1 cellular context compared by ENCODE assay signal in the genomic region with DNA sequence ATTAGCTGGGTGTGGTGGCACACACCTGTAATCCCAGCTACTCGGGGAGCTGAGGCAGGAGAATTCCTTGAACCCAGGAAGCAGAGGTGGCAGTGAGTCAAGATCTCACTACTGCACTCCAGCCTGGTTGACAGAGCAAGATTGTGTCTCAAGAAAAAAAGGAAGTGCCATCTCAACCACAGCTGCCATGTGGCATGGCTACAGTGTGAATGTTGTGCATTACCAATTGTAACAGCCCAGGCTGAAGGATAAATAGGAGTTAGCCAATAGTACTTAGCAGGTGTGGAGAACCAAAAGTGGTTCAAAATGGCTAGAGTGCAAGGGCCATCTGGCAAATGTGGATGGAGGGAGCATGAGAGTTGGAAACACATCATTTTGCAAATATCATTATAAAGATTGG.
TF ChIP-seq lines count a peak whose summit lies in the region.

No MANE protein-coding gene starts in this region.

TF ChIP-seq in GM12878, 131 proteins besides CTCF, POLR2A, EP300 and RAD21:
- TF ChIP-seq, protein P1, sequence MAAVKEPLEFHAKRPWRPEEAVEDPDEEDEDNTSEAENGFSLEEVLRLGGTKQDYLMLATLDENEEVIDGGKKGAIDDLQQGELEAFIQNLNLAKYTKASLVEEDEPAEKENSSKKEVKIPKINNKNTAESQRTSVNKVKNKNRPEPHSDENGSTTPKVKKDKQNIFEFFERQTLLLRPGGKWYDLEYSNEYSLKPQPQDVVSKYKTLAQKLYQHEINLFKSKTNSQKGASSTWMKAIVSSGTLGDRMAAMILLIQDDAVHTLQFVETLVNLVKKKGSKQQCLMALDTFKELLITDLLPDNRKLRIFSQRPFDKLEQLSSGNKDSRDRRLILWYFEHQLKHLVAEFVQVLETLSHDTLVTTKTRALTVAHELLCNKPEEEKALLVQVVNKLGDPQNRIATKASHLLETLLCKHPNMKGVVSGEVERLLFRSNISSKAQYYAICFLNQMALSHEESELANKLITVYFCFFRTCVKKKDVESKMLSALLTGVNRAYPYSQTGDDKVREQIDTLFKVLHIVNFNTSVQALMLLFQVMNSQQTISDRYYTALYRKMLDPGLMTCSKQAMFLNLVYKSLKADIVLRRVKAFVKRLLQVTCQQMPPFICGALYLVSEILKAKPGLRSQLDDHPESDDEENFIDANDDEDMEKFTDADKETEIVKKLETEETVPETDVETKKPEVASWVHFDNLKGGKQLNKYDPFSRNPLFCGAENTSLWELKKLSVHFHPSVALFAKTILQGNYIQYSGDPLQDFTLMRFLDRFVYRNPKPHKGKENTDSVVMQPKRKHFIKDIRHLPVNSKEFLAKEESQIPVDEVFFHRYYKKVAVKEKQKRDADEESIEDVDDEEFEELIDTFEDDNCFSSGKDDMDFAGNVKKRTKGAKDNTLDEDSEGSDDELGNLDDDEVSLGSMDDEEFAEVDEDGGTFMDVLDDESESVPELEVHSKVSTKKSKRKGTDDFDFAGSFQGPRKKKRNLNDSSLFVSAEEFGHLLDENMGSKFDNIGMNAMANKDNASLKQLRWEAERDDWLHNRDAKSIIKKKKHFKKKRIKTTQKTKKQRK (IDR thresholded peaks at IDR 0.05; ENCODE audit: low read depth, low read length), result no peak
- peak; percentile 32; the same call in 1 of the 2 replicates for TF ChIP-seq SPI1 (IDR thresholded peaks at IDR 0.05; ENCODE audit: borderline replicate concordance, insufficient read depth, low read depth, low read length)
